ENCODE assay signal across 37 cellular contexts in genomic region chr1:54004481-54005049, GRCh38. TPM values are rescaled to one million over a fixed set of nuclear protein-coding genes. Genes with fewer than 3 reads are reported as not detected.
"Had no signal": no experiment of that assay in that cellular context is flagged by ENCODE, and none has a peak within 500 bp of the region (broad histone marks: within the 10 kb centered on the region; RNA-seq: fewer than 3 reads in every experiment).

No MANE protein-coding gene starts in this region.

- H3K36me3 ChIP-seq: brain microvascular endothelial cell, esophagus squamous epithelium, gastroesophageal sphincter, WERI-Rb-1 had no signal

- ATAC-seq: activated CD4-positive, CD25-positive, alpha-beta regulatory T cell treated with anti-CD3 and anti-CD28 coated beads, Interleukin-2, amount 50 U/mL, for 24 hours; activated CD8-positive, alpha-beta T cell treated with anti-CD3 and anti-CD28 coated beads, Interleukin-2, amount 10 ng/mL, durations not matched to agents 7 days and 5 days; activated T-cell treated with anti-CD3 and anti-CD28 coated beads, Interleukin-2, amount 50 U/mL, for 4 hours; activated T-helper 17 cell treated with anti-CD3 and anti-CD28 coated beads, Interleukin-2, amount 50 U/mL, for 72 hours; effector memory CD8-positive, alpha-beta T cell; gastroesophageal sphincter; T-helper 17 cell had no signal

- H3K4me3 ChIP-seq: esophagus squamous epithelium, gastroesophageal sphincter had no signal

- H3K27ac ChIP-seq: brain microvascular endothelial cell, epithelial cell of prostate, esophagus squamous epithelium, gastroesophageal sphincter, WERI-Rb-1 had no signal

- H3K27me3 Mint-ChIP-seq: activated naive CD8-positive, alpha-beta T cell had no signal

- H3K9me3 Mint-ChIP-seq: activated B cell treated with CpG ODN at 0.5 μM for 24 hours; activated T-cell treated with anti-CD3 and anti-CD28 coated beads, Interleukin-2, amount 50 U/mL, for 4 hours; activated T-helper 17 cell treated with anti-CD3 and anti-CD28 coated beads, Interleukin-2, amount 50 U/mL, for 72 hours; effector memory CD8-positive, alpha-beta T cell; T-helper 2 cell treated with Interferon-gamma antibody and Interleukin-4, amounts not matched to agents 5 μg/mL and 100 μg/mL, for 36 hours had no signal

- H3K27ac Mint-ChIP-seq: activated B cell treated with CpG ODN at 0.5 μM for 24 hours; activated CD8-positive, alpha-beta T cell treated with anti-CD3 and anti-CD28 coated beads, Interleukin-2, amount 10 ng/mL, durations not matched to agents 7 days and 5 days; activated naive CD8-positive, alpha-beta T cell; activated T-helper 17 cell treated with anti-CD3 and anti-CD28 coated beads, Interleukin-2, amount 50 U/mL, for 72 hours; effector memory CD8-positive, alpha-beta T cell; T-helper 17 cell; T-helper 2 cell treated with Interferon-gamma antibody and Interleukin-4, amounts not matched to agents 5 μg/mL and 100 μg/mL, for 36 hours had no signal

- H3K4me3 Mint-ChIP-seq: activated B cell treated with CpG ODN at 0.5 μM for 24 hours; activated CD8-positive, alpha-beta T cell treated with anti-CD3 and anti-CD28 coated beads, Interleukin-2, amount 10 ng/mL, durations not matched to agents 7 days and 5 days; activated naive CD8-positive, alpha-beta T cell; activated T-cell treated with anti-CD3 and anti-CD28 coated beads, Interleukin-2, amount 50 U/mL, for 4 hours; activated T-helper 17 cell treated with anti-CD3 and anti-CD28 coated beads, Interleukin-2, amount 50 U/mL, for 72 hours; effector memory CD8-positive, alpha-beta T cell; T-helper 17 cell; T-helper 2 cell treated with Interferon-gamma antibody and Interleukin-4, amounts not matched to agents 5 μg/mL and 100 μg/mL, for 36 hours had no signal

- DNase-seq: activated B cell treated with CpG ODN at 0.5 μM for 24 hours; activated CD4-positive, alpha-beta T cell treated with anti-CD3 and anti-CD28 coated beads for 48 hours; activated CD4-positive, alpha-beta T cell treated with anti-CD3 and anti-CD28 coated beads, Interleukin-2, amount 50 U/mL, for 1 hour; activated CD4-positive, alpha-beta T cell treated with anti-CD3 and anti-CD28 coated beads, Interleukin-2, amount 50 U/mL, for 48 hours; activated CD8-positive, alpha-beta T cell treated with anti-CD3 and anti-CD28 coated beads, Interleukin-2, amount 10 ng/mL, durations not matched to agents 7 days and 5 days; activated effector memory CD4-positive, alpha-beta T cell treated with Interleukin-2 at 50 U/mL for 16 hours; activated gamma-delta T cell treated with Interleukin-2 at 50 U/mL for 16 hours; activated naive CD4-positive, alpha-beta T cell treated with anti-CD3 and anti-CD28 coated beads, Interleukin-2, amount 50 U/mL, for 16 hours; activated naive CD4-positive, alpha-beta T cell treated with Interleukin-2 at 50 U/mL for 16 hours; activated T-cell treated with anti-CD3 and anti-CD28 coated beads, Interleukin-2, amount 50 U/mL, for 4 hours; amniotic stem cell; anterior cingulate cortex; brain microvascular endothelial cell; caudate nucleus; cortex of kidney; dermis blood vessel endothelial cell; effector CD4-positive, alpha-beta T cell; effector memory CD8-positive, alpha-beta T cell; esophagus squamous epithelium; foreskin melanocyte; T-helper 1 cell; T-helper 17 cell; T1000; WERI-Rb-1 had no signal

- H3K36me3 Mint-ChIP-seq: activated naive CD8-positive, alpha-beta T cell had no signal

- H3K9me3 ChIP-seq: esophagus squamous epithelium, gastroesophageal sphincter had no signal

- H3K4me1 ChIP-seq: gastroesophageal sphincter had no signal

- H3K4me1 Mint-ChIP-seq: activated B cell treated with CpG ODN at 0.5 μM for 24 hours; activated T-helper 17 cell treated with anti-CD3 and anti-CD28 coated beads, Interleukin-2, amount 50 U/mL, for 72 hours; T-helper 17 cell had no signal

RNA-seq across cellular contexts. Expression of gene LDLRAD1, which starts 13.4 kb away (rescaled TPM):
- total RNA-seq: activated B cell treated with CpG ODN at 0.5 μM for 24 hours; activated CD8-positive, alpha-beta T cell treated with anti-CD3 and anti-CD28 coated beads, Interleukin-2, amount 10 ng/mL, durations not matched to agents 7 days and 5 days; activated T-cell treated with anti-CD3 and anti-CD28 coated beads, Interleukin-2, amount 50 U/mL, for 4 hours; activated T-helper 17 cell treated with anti-CD3 and anti-CD28 coated beads, Interleukin-2, amount 50 U/mL, for 72 hours; astrocyte; chondrocyte; dermis blood vessel endothelial cell; endothelial cell of umbilical vein; fibroblast of lung; fibroblast of villous mesenchyme; gastroesophageal sphincter; glomerular endothelial cell; T-helper 17 cell had no signal
- polyA plus RNA-seq: adipose tissue, endothelial cell of umbilical vein, fibroblast of lung had no signal
